ENCODE assay signal across 1 cellular context in genomic region chr9:23538060-23538387, GRCh38.
TF ChIP-seq lines count a peak whose summit lies in the region.

No MANE protein-coding gene starts in this region.

TF ChIP-seq in GM12878, 131 proteins besides CTCF, POLR2A, EP300 and RAD21 (continued from another document):
- TF ChIP-seq BCLAF1 (IDR thresholded peaks at IDR 0.05) (no peak), YY1 (IDR thresholded peaks at IDR 0.05; ENCODE audit: low read depth, low read length) (no peak)
